8 cellular contexts compared by ENCODE assay signal in the genomic region with DNA sequence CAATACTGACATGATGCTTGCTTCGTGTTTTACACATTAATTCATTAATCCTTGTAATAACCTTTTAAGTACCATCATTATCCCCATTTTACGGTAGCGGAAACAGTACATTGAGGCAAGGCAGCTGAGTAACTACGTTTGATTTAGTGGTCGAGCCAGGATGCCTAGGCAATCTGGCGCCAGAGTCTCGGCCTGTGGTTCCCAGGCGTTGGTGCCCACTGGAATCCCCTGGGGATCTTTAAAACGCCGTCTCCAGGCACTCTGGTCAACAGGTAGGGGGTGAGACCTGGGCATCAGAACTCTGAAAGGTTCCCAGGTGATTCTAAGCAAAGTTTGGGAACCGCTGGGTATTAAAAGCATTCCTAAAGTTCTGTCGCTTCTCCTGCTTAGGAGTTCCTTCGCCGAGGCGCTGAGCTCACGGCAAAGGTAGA. TPM values are rescaled to one million over a fixed set of nuclear protein-coding genes. Genes with fewer than 3 reads are reported as not detected.
DNase-seq lines count a peak whose midpoint lies in the region; ATAC-seq and TF ChIP-seq lines count a peak whose summit lies in the region.

No MANE protein-coding gene starts in this region.

- H3K27ac ChIP-seq in osteoblast (ENCODE audit: low read depth, low read length), result peak overlapping the region; percentile 36

- H3K4me3 Mint-ChIP-seq in endothelial cell (ENCODE audit: unreplicated experiment), result peak overlapping the region; percentile 88

- peak overlapping the region; percentile 87 for H3K4me3 ChIP-seq in GM06990 (replicated peaks; ENCODE audit: low read depth, low read length)
- H3K4me3 ChIP-seq in osteoblast (ENCODE audit: insufficient read depth, low read length), result peak overlapping the region; percentile 89

- ATAC-seq in sciatic nerve, result no peak
- ATAC-seq in HG02588 (IDR thresholded peaks at IDR 0.05; ENCODE audit: unreplicated experiment), result no peak

- peak overlapping the region; percentile 89 for H2AFZ ChIP-seq in osteoblast (ENCODE audit: low read length)

- intact Hi-C loops in sciatic nerve (cut with DNase I), result no loop called here

- H3K36me3 ChIP-seq in GM06990 (ENCODE audit: control insufficient read depth, insufficient read depth, low read length) (peaks cover 1% of the 10 kb centered on the region), osteoblast (ENCODE audit: insufficient read depth, low read length) (no peaks in the 10 kb centered on the region)

- H3K27ac Mint-ChIP-seq in endothelial cell (ENCODE audit: unreplicated experiment), result no peak overlapping the region

- DNase-seq in GM06990 (ENCODE audit: extremely low read depth, insufficient read length) (no peak), NCI-H748 treated with DMSO at 0.1 percent for 48 hours (lab: John Stamatoyannopoulos, UW) (peak; percentile 58), endothelial cell (ENCODE audit: low spot score) (no peak), osteoblast (ENCODE audit: insufficient read length, low spot score, missing footprints) (peak; percentile 58), KBM-7 (no peak), sciatic nerve (ENCODE audit: low spot score) (no peak), HK-2 (ENCODE audit: unreplicated experiment) (no peak)

- TF ChIP-seq CTCF in GM06990 (IDR thresholded peaks at IDR 0.05; ENCODE audit: insufficient read depth, low read length, poor library complexity, severe bottlenecking) (no peak), endothelial cell (IDR thresholded peaks at IDR 0.05; ENCODE audit: unreplicated experiment) (no peak), osteoblast (IDR thresholded peaks at IDR 0.05; ENCODE audit: extremely low read depth, low read depth, low read length) (no peak)

- peak overlapping the region; percentile 82 for H3K4me2 ChIP-seq in osteoblast (ENCODE audit: insufficient read depth, low read length)

- in situ Hi-C loops in KBM-7 (cut with MboI; ENCODE audit: low pct_unique_long_range_greater_than_20kb, low sequenced_read_pairs), result no loop called here

- H3K36me3 Mint-ChIP-seq in endothelial cell (ENCODE audit: low read depth, unreplicated experiment), result peaks cover 7% of the 10 kb centered on the region

- H3K27me3 ChIP-seq in GM06990 (replicated peaks; ENCODE audit: control insufficient read depth, insufficient read depth, low read length), result no peaks in the 10 kb centered on the region
- H3K27me3 ChIP-seq in osteoblast (ENCODE audit: insufficient read depth, low read length), result no peaks in the 10 kb centered on the region

- peaks cover 8% of the 10 kb centered on the region for H3K4me1 Mint-ChIP-seq in endothelial cell (ENCODE audit: unreplicated experiment)

- H3K4me1 ChIP-seq in osteoblast (ENCODE audit: insufficient read depth, low read length), result peaks cover 9% of the 10 kb centered on the region

- H3K9me3 Mint-ChIP-seq in endothelial cell (ENCODE audit: unreplicated experiment), result no peaks in the 10 kb centered on the region

- no peaks in the 10 kb centered on the region for H3K9me3 ChIP-seq in osteoblast (ENCODE audit: low read depth, low read length)

- H4K20me1 ChIP-seq in osteoblast (ENCODE audit: insufficient read depth, low read length), result no peaks in the 10 kb centered on the region

- H3K79me2 ChIP-seq in osteoblast (ENCODE audit: insufficient read depth, low read length), result peaks cover 26% of the 10 kb centered on the region

- H3K27me3 Mint-ChIP-seq in endothelial cell (ENCODE audit: unreplicated experiment), result no peaks in the 10 kb centered on the region

RNA-seq across cellular contexts. Expression of a gene that starts 1.0 kb away (rescaled TPM):
- total RNA-seq in endothelial cell (ENCODE audit: unreplicated experiment) (19.3 TPM), osteoblast (5.8 and 9.1 TPM in 2 replicates), sciatic nerve (25.3 TPM)

Comparison
In these comparisons a context has a peak if more than half of its experiments do, and no peak if none do; other contexts are left out.
1. DNase-seq: peak in NCI-H748 treated with DMSO at 0.1 percent for 48 hours (single experiment) and osteoblast (single experiment); none in GM06990 (single experiment), endothelial cell (single experiment), KBM-7 (single experiment), sciatic nerve (single experiment) and HK-2 (single experiment).